In genomic region chr6:32971245-32971580, GRCh38 we compare ENCODE assay signal across 1 cellular context.
TF ChIP-seq lines count a peak whose summit lies in the region.

No MANE protein-coding gene starts in this region.

TF ChIP-seq in HepG2, 621 proteins besides CTCF, POLR2A, EP300 and RAD21 (continues in another document):
- TF ChIP-seq SPEN (CRISPR knock-in tag; IDR thresholded peaks at IDR 0.05; ENCODE audit: low read depth) (no peak), SRF (IDR thresholded peaks at IDR 0.05; ENCODE audit: low read depth, low read length) (no peak), MTF1 (CRISPR knock-in tag; IDR thresholded peaks at IDR 0.05) (no peak), PLRG1 (conservative IDR thresholded peaks at IDR 0.05) (no peak), ZNF383 (CRISPR knock-in tag; IDR thresholded peaks at IDR 0.05; ENCODE audit: borderline replicate concordance) (0 out of 2 replicates have a peak, but pooled peaks have one; percentile 27), TRIM22 (IDR thresholded peaks at IDR 0.05) (no peak), ZNF318 (CRISPR knock-in tag; IDR thresholded peaks at IDR 0.05) (0 out of 2 replicates have a peak, but pooled peaks have one; percentile 44), ZNF512B (CRISPR knock-in tag; IDR thresholded peaks at IDR 0.05; ENCODE audit: borderline replicate concordance) (no peak), HNF1A (IDR thresholded peaks at IDR 0.05; ENCODE audit: low read depth) (no peak), HNF1A (CRISPR knock-in tag; IDR thresholded peaks at IDR 0.05; ENCODE audit: borderline replicate concordance) (no peak), IRF1 (CRISPR knock-in tag; IDR thresholded peaks at IDR 0.05; ENCODE audit: low read depth) (0 out of 2 replicates have a peak, but pooled peaks have one; percentile 4), TIGD3 (CRISPR knock-in tag; IDR thresholded peaks at IDR 0.05; ENCODE audit: borderline replicate concordance) (no peak), JDP2 (CRISPR knock-in tag; IDR thresholded peaks at IDR 0.05; ENCODE audit: borderline replicate concordance) (no peak), ZNF335 (CRISPR knock-in tag; IDR thresholded peaks at IDR 0.05) (no peak), ZNF720 (CRISPR knock-in tag; IDR thresholded peaks at IDR 0.05) (no peak), ASH2L (IDR thresholded peaks at IDR 0.05; ENCODE audit: insufficient read length, low read depth, low read length) (no peak), ZBTB33 (CRISPR knock-in tag; IDR thresholded peaks at IDR 0.05) (no peak), IRF9 (CRISPR knock-in tag; IDR thresholded peaks at IDR 0.05; ENCODE audit: borderline replicate concordance) (no peak; the same call in 1 of the 2 replicates), MTERF4 (CRISPR knock-in tag; IDR thresholded peaks at IDR 0.05) (no peak), ZNF775 (CRISPR knock-in tag; IDR thresholded peaks at IDR 0.05; ENCODE audit: borderline replicate concordance) (0 out of 2 replicates have a peak, but pooled peaks have one; percentile 66), ZNF703 (CRISPR knock-in tag; IDR thresholded peaks at IDR 0.05; ENCODE audit: borderline replicate concordance) (peak; percentile 86), ZSCAN31 (CRISPR knock-in tag; IDR thresholded peaks at IDR 0.05; ENCODE audit: low read depth) (peak; percentile 30; the same call in 1 of the 2 replicates), FOXA3 (CRISPR knock-in tag; IDR thresholded peaks at IDR 0.05) (no peak), RORA (CRISPR knock-in tag; IDR thresholded peaks at IDR 0.05) (no peak), IKZF5 (CRISPR knock-in tag; IDR thresholded peaks at IDR 0.05) (no peak), ZNF788 (CRISPR knock-in tag; IDR thresholded peaks at IDR 0.05; ENCODE audit: borderline replicate concordance) (peak; percentile 6; the same call in 1 of the 2 replicates), TBX2 (CRISPR knock-in tag; IDR thresholded peaks at IDR 0.05; ENCODE audit: borderline replicate concordance) (peak; percentile 21; the same call in 1 of the 2 replicates)
